ENCODE assay signal across 14 cellular contexts in genomic region chr4:121777625-121778024, GRCh38. TPM values are rescaled to one million over a fixed set of nuclear protein-coding genes. Genes with fewer than 3 reads are reported as not detected.
DNase-seq lines count a peak whose midpoint lies in the region; ATAC-seq, FAIRE-seq and TF ChIP-seq lines count a peak whose summit lies in the region.
"Had no signal": no experiment of that assay in that cellular context is flagged by ENCODE, and none has a peak within 500 bp of the region (broad histone marks: within the 10 kb centered on the region; RNA-seq: fewer than 3 reads in every experiment).

No MANE protein-coding gene starts in this region.

- POLR2A ChIA-PET in CD8-positive, alpha-beta T cell (lab: Charles Lee), result no interaction called here

- H3K4me1 ChIP-seq in CD8-positive, alpha-beta T cell (ENCODE audit: insufficient read depth, low read length), result no peaks in the 10 kb centered on the region

- no peak for TF ChIP-seq CTCF in natural killer cell (IDR thresholded peaks at IDR 0.05)
- no peak for TF ChIP-seq CTCF in CD8-positive, alpha-beta T cell (IDR thresholded peaks at IDR 0.05)

- no peak overlapping the region for H3K27ac ChIP-seq in CD8-positive, alpha-beta T cell (ENCODE audit: low read depth, low read length)
- H3K27ac ChIP-seq: SJSA1 had no signal

- H3K9me3 Mint-ChIP-seq in natural killer cell treated with Interleukin-12 subunit alpha and Interleukin-12 subunit beta and Interleukin-15 and Interleukin-18, amount 100 ng/mL, for 72 hours, result no peaks in the 10 kb centered on the region
- no peaks in the 10 kb centered on the region for H3K9me3 Mint-ChIP-seq in natural killer cell
- H3K9me3 Mint-ChIP-seq in CD8-positive, alpha-beta T cell, result no peaks in the 10 kb centered on the region
- H3K9me3 Mint-ChIP-seq: naive thymus-derived CD8-positive, alpha-beta T cell had no signal

- intact Hi-C loops in natural killer cell (cut with micrococcal nuclease), result no loop called here
- intact Hi-C loops in CD8-positive, alpha-beta T cell (cut with DNase I, micrococcal nuclease), result no loop called here

- peak overlapping the region in 1 of 2 donors; percentile 51 for H3K27ac Mint-ChIP-seq in natural killer cell treated with Interleukin-12 subunit alpha and Interleukin-12 subunit beta and Interleukin-15 and Interleukin-18, amount 100 ng/mL, for 72 hours
- H3K27ac Mint-ChIP-seq in natural killer cell, result no peak overlapping the region
- no peak overlapping the region for H3K27ac Mint-ChIP-seq in CD8-positive, alpha-beta T cell
- H3K27ac Mint-ChIP-seq: B cell had no signal

- no peak overlapping the region for H3K4me3 ChIP-seq in CD8-positive, alpha-beta T cell (ENCODE audit: low read depth, low read length)
- H3K4me3 ChIP-seq: SJSA1 had no signal

- no peaks in the 10 kb centered on the region for H3K4me1 Mint-ChIP-seq in natural killer cell treated with Interleukin-12 subunit alpha and Interleukin-12 subunit beta and Interleukin-15 and Interleukin-18, amount 100 ng/mL, for 72 hours (ENCODE audit: low read depth in 2 of 2)
- H3K4me1 Mint-ChIP-seq in natural killer cell, result no peaks in the 10 kb centered on the region
- no peaks in the 10 kb centered on the region for H3K4me1 Mint-ChIP-seq in CD8-positive, alpha-beta T cell (ENCODE audit: low read depth)
- H3K4me1 Mint-ChIP-seq: B cell; naive thymus-derived CD8-positive, alpha-beta T cell had no signal

- CTCF ChIA-PET in CD8-positive, alpha-beta T cell (lab: Charles Lee), result no interaction called here

- peak; percentile 93 for FAIRE-seq in RCC 7860 (lab: Jason Lieb, UNC)

- H3K4me3 Mint-ChIP-seq in natural killer cell treated with Interleukin-12 subunit alpha and Interleukin-12 subunit beta and Interleukin-15 and Interleukin-18, amount 100 ng/mL, for 72 hours, result peak overlapping the region; percentile 40
- H3K4me3 Mint-ChIP-seq in natural killer cell, result no peak overlapping the region
- H3K4me3 Mint-ChIP-seq in CD8-positive, alpha-beta T cell, result no peak overlapping the region
- H3K4me3 Mint-ChIP-seq: B cell; naive thymus-derived CD8-positive, alpha-beta T cell had no signal

- ATAC-seq in natural killer cell treated with Interleukin-12 subunit alpha and Interleukin-12 subunit beta and Interleukin-15 and Interleukin-18, amount 100 ng/mL, for 72 hours, result peak in 1 of 2 donors; percentile 72
- no peak for ATAC-seq in natural killer cell
- peak; percentile 68 for ATAC-seq in HG02885 (IDR thresholded peaks at IDR 0.05; ENCODE audit: poor library complexity, unreplicated experiment)
- ATAC-seq in CD8-positive, alpha-beta T cell, result no peak
- no peak for ATAC-seq in GM21367 (IDR thresholded peaks at IDR 0.05; ENCODE audit: unreplicated experiment)
- ATAC-seq: naive thymus-derived CD8-positive, alpha-beta T cell had no signal

- H3K27me3 ChIP-seq in CD8-positive, alpha-beta T cell (ENCODE audit: insufficient read depth, low read length), result no peaks in the 10 kb centered on the region
- H3K27me3 ChIP-seq: SJSA1 had no signal

- no peaks in the 10 kb centered on the region for H3K9me3 ChIP-seq in CD8-positive, alpha-beta T cell (ENCODE audit: low read length)
- H3K9me3 ChIP-seq: SJSA1 had no signal

- no peaks in the 10 kb centered on the region for H3K36me3 Mint-ChIP-seq in natural killer cell treated with Interleukin-12 subunit alpha and Interleukin-12 subunit beta and Interleukin-15 and Interleukin-18, amount 100 ng/mL, for 72 hours
- no peaks in the 10 kb centered on the region for H3K36me3 Mint-ChIP-seq in natural killer cell
- H3K36me3 Mint-ChIP-seq in CD8-positive, alpha-beta T cell, result no peaks in the 10 kb centered on the region
- H3K36me3 Mint-ChIP-seq: naive thymus-derived CD8-positive, alpha-beta T cell had no signal

- no peaks in the 10 kb centered on the region for H3K36me3 ChIP-seq in CD8-positive, alpha-beta T cell (ENCODE audit: insufficient read depth, low read length)
- H3K36me3 ChIP-seq: SJSA1 had no signal

- H3K27me3 Mint-ChIP-seq in natural killer cell treated with Interleukin-12 subunit alpha and Interleukin-12 subunit beta and Interleukin-15 and Interleukin-18, amount 100 ng/mL, for 72 hours, result peaks cover 27 to 34% of the 10 kb centered on the region in 2 donors
- peaks cover 30 to 42% of the 10 kb centered on the region in 2 donors for H3K27me3 Mint-ChIP-seq in natural killer cell (ENCODE audit: low read depth in 2 of 2)
- H3K27me3 Mint-ChIP-seq in CD8-positive, alpha-beta T cell (ENCODE audit: low read depth), result peaks cover 15% of the 10 kb centered on the region

- no peak for DNase-seq in natural killer cell treated with Interleukin-12 subunit alpha and Interleukin-12 subunit beta and Interleukin-15 and Interleukin-18, amount 100 ng/mL, for 72 hours (ENCODE audit: low spot score)
- DNase-seq in natural killer cell (no peak), RCC 7860 (ENCODE audit: low spot score) (peak; percentile 82), 8988T (no peak), GF-D8 (lab: John Stamatoyannopoulos, UW) (no peak)
- no peak for DNase-seq in CD8-positive, alpha-beta T cell
- DNase-seq: activated CD4-positive, CD25-positive, alpha-beta regulatory T cell treated with anti-CD3 and anti-CD28 coated beads, Interleukin-2, amount 50 U/mL, for 72 hours; central memory CD4-positive, alpha-beta T cell; naive thymus-derived CD8-positive, alpha-beta T cell; NCI-H1930 had no signal

RNA-seq across cellular contexts. Expression of gene SMIM43, which starts 12.7 kb away (rescaled TPM):
- not detected for total RNA-seq in natural killer cell treated with Interleukin-12 subunit alpha and Interleukin-12 subunit beta and Interleukin-15 and Interleukin-18, amount 100 ng/mL, for 72 hours
- total RNA-seq in natural killer cell, result not detected
- total RNA-seq in CD8-positive, alpha-beta T cell, result under 1 TPM; 0.30 to 0.42 TPM
- total RNA-seq: B cell; naive thymus-derived CD8-positive, alpha-beta T cell had no signal

RNA-seq across cellular contexts. Expression of gene EXOSC9, which starts 23.5 kb away (rescaled TPM):
- total RNA-seq in natural killer cell treated with Interleukin-12 subunit alpha and Interleukin-12 subunit beta and Interleukin-15 and Interleukin-18, amount 100 ng/mL, for 72 hours, result 10 to 100 TPM; 44.0 to 85.3 TPM
- total RNA-seq in natural killer cell, result 10 to 100 TPM; 45.7 to 57.4 (median 51.2) TPM
- total RNA-seq in CD8-positive, alpha-beta T cell, result 10 to 100 TPM; 76.9 to 80.5 TPM

RNA-seq across cellular contexts. Expression of gene CCNA2, which starts 46.1 kb away (rescaled TPM):
- 10 to 100 TPM; 46.3 to 64.1 TPM for total RNA-seq in natural killer cell treated with Interleukin-12 subunit alpha and Interleukin-12 subunit beta and Interleukin-15 and Interleukin-18, amount 100 ng/mL, for 72 hours
- total RNA-seq in natural killer cell, result 1 to 10 TPM in 1 of 3 donors, under 1 TPM in 2; 0.50 to 1.6 (median 0.99) TPM
- under 1 TPM; 0.22 to 0.43 TPM for total RNA-seq in CD8-positive, alpha-beta T cell

Comparison
In these comparisons a context has a peak if more than half of its experiments do, and no peak if none do; other contexts are left out.
1. RNA of gene CCNA2, which starts 46.1 kb away (total RNA-seq): 46.3 to 64.1 TPM in natural killer cell treated with Interleukin-12 subunit alpha and Interleukin-12 subunit beta and Interleukin-15 and Interleukin-18, amount 100 ng/mL, for 72 hours; 0.50 to 1.6 TPM in natural killer cell and 0.22 to 0.43 TPM in CD8-positive, alpha-beta T cell; every median in the first group is over 10 times any median in the second.